In genomic region chr16:56362057-56362655, GRCh38 we compare ENCODE assay signal across 2 cellular contexts.
TF ChIP-seq lines count a peak whose summit lies in the region.

No MANE protein-coding gene starts in this region.

TF ChIP-seq in HEK293, 187 proteins besides CTCF, POLR2A, EP300 and RAD21:
- TF ChIP-seq ZFHX2 (tag by site-specific recombination; conservative IDR thresholded peaks at IDR 0.05) (peak; percentile 73), ZNF521 (tag by site-specific recombination; IDR thresholded peaks at IDR 0.05) (no peak), ZNF138 (tag by site-specific recombination; IDR thresholded peaks at IDR 0.05; ENCODE audit: borderline replicate concordance) (no peak), TRIM28 (IDR thresholded peaks at IDR 0.05; ENCODE audit: borderline replicate concordance, low read length) (no peak), ZNF792 (tag by site-specific recombination; IDR thresholded peaks at IDR 0.05) (no peak), ZNF704 (tag by site-specific recombination; IDR thresholded peaks at IDR 0.05) (no peak), ZNF292 (tag by site-specific recombination; IDR thresholded peaks at IDR 0.05; ENCODE audit: borderline replicate concordance, low read depth) (no peak), ZNF221 (tag by site-specific recombination; IDR thresholded peaks at IDR 0.05; ENCODE audit: borderline replicate concordance) (no peak), WT1 (tag by site-specific recombination; IDR thresholded peaks at IDR 0.05) (no peak), EGR2 (tag by site-specific recombination; IDR thresholded peaks at IDR 0.05; ENCODE audit: low read depth) (peak; percentile 70)
- TF ChIP-seq, protein P1, sequence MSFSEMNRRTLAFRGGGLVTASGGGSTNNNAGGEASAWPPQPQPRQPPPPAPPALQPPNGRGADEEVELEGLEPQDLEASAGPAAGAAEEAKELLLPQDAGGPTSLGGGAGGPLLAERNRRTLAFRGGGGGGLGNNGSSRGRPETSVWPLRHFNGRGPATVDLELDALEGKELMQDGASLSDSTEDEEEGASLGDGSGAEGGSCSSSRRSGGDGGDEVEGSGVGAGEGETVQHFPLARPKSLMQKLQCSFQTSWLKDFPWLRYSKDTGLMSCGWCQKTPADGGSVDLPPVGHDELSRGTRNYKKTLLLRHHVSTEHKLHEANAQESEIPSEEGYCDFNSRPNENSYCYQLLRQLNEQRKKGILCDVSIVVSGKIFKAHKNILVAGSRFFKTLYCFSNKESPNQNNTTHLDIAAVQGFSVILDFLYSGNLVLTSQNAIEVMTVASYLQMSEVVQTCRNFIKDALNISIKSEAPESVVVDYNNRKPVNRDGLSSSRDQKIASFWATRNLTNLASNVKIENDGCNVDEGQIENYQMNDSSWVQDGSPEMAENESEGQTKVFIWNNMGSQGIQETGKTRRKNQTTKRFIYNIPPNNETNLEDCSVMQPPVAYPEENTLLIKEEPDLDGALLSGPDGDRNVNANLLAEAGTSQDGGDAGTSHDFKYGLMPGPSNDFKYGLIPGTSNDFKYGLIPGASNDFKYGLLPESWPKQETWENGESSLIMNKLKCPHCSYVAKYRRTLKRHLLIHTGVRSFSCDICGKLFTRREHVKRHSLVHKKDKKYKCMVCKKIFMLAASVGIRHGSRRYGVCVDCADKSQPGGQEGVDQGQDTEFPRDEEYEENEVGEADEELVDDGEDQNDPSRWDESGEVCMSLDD (tag by site-specific recombination; IDR thresholded peaks at IDR 0.05), result no peak

TF ChIP-seq in K562, 482 proteins besides CTCF, POLR2A, EP300 and RAD21 (continued from another document):
- TF ChIP-seq CHD2 (IDR thresholded peaks at IDR 0.05; ENCODE audit: low read depth, low read length), result no peak
- TF ChIP-seq DIDO1 (tag; IDR thresholded peaks at IDR 0.05; ENCODE audit: low read depth), result no peak
- no peak for TF ChIP-seq YBX1 (IDR thresholded peaks at IDR 0.05)
- TF ChIP-seq KDM5B (IDR thresholded peaks at IDR 0.05; ENCODE audit: insufficient replicate concordance, low read depth, low read length), result no peak
- TF ChIP-seq EGR1 (conservative IDR thresholded peaks at IDR 0.05), result peak; percentile 36
- no peak for TF ChIP-seq CC2D1A (IDR thresholded peaks at IDR 0.05)
